ENCODE assay signal across 1 cellular context in genomic region chr17:18858567-18859245, GRCh38.
TF ChIP-seq lines count a peak whose summit lies in the region.

No MANE protein-coding gene starts in this region.

TF ChIP-seq in K562, 482 proteins besides CTCF, POLR2A, EP300 and RAD21 (continued from another document):
- TF ChIP-seq HSF4 (CRISPR knock-in tag; IDR thresholded peaks at IDR 0.05; ENCODE audit: borderline replicate concordance) (no peak), NR2C1 (IDR thresholded peaks at IDR 0.05) (no peak), NR2C1 (tag; IDR thresholded peaks at IDR 0.05) (no peak), SIN3A (IDR thresholded peaks at IDR 0.05; ENCODE audit: borderline replicate concordance in 2 of 2, control insufficient read depth in 1 of 2, low read depth in 2 of 2, low read length in 2 of 2) (no peak), MAFK (IDR thresholded peaks at IDR 0.05; ENCODE audit: low read length) (no peak), ZNF3 (CRISPR knock-in tag; IDR thresholded peaks at IDR 0.05) (no peak), ZNF780A (CRISPR knock-in tag; IDR thresholded peaks at IDR 0.05) (no peak), SIRT6 (IDR thresholded peaks at IDR 0.05; ENCODE audit: low read depth, low read length) (no peak), TAF7 (tag; IDR thresholded peaks at IDR 0.05) (no peak), CBFB (CRISPR knock-in tag; IDR thresholded peaks at IDR 0.05) (no peak), ZBTB43 (CRISPR knock-in tag; IDR thresholded peaks at IDR 0.05) (no peak)
TF ChIP-seq in K562: peak in this region for 0.
